12 cellular contexts compared by ENCODE assay signal in genomic region chr5:172699999-172700685, GRCh38. TPM values are rescaled to one million over a fixed set of nuclear protein-coding genes. Genes with fewer than 3 reads are reported as not detected.
A peak's percentile ranks its signal among the peaks of the same experiment; 100 is the strongest.
DNase-seq lines count a peak whose midpoint lies in the region; ATAC-seq and TF ChIP-seq lines count a peak whose summit lies in the region.
"Had no signal": no experiment of that assay in that cellular context is flagged by ENCODE, and none has a peak within 500 bp of the region (broad histone marks: within the 10 kb centered on the region; RNA-seq: fewer than 3 reads in every experiment).

No MANE protein-coding gene starts in this region.

- no peaks in the 10 kb centered on the region for H3K9me3 Mint-ChIP-seq in mesothelial cell of epicardium
- H3K9me3 Mint-ChIP-seq: activated CD8-positive, alpha-beta T cell treated with anti-CD3 and anti-CD28 coated beads for 36 hours had no signal

- peaks cover 28% of the 10 kb centered on the region for H3K4me1 Mint-ChIP-seq in mesothelial cell of epicardium

- intact Hi-C loops in Right ventricle myocardium inferior (cut with DNase I) (loop anchor here (5.0 to 10.0 kb wide), 4 partner anchors 38 to 143 kb away; no protein-coding TSS in a partner anchor), cardiac septum (cut with DNase I) (loop anchor here (5.0 to 10.0 kb wide), 3 partner anchors 143 to 585 kb away; no protein-coding TSS in a partner anchor), heart right ventricle (cut with DNase I) (loop anchor here (5.0 to 10.0 kb wide), 10 partner anchors 38 to 595 kb away; partner anchors contain the start of gene NEURL1B (in 5 of the 10)), colonic mucosa (cut with DNase I) (loop anchor here (5.0 to 10.0 kb wide), 2 partner anchors 58 to 135 kb away; partner anchors contain the start of gene NEURL1B)

- H3K4me3 ChIP-seq in heart right ventricle (peak overlapping the region in 5 of 10 donors; percentile 20 to 31 (median 22)), colonic mucosa (no peak overlapping the region)
- H3K4me3 ChIP-seq: thyroid gland had no signal

- peaks cover 18% of the 10 kb centered on the region for H3K27me3 Mint-ChIP-seq in mesothelial cell of epicardium (ENCODE audit: low read depth)

- peak overlapping the region in 9 of 10 donors; percentile 27 to 73 (median 67) for H3K27ac ChIP-seq in heart right ventricle
- H3K27ac ChIP-seq in colonic mucosa: no peak overlapping the region
- H3K27ac ChIP-seq: thyroid gland had no signal

- H3K36me3 ChIP-seq in heart right ventricle: no peaks in the 10 kb centered on the region
- H3K36me3 ChIP-seq in colonic mucosa: no peaks in the 10 kb centered on the region
- H3K36me3 ChIP-seq: thyroid gland had no signal

- ATAC-seq in Right ventricle myocardium inferior: peak; percentile 12
- ATAC-seq in heart right ventricle: peak in 5 of 8 donors; percentile 1 to 8 (median 4)
- no peak for ATAC-seq in GM18868 (IDR thresholded peaks at IDR 0.05; ENCODE audit: unreplicated experiment)
- ATAC-seq: activated CD8-positive, alpha-beta T cell treated with anti-CD3 and anti-CD28 coated beads for 36 hours had no signal

- H3K4me3 Mint-ChIP-seq in mesothelial cell of epicardium: peak overlapping the region; percentile 49
- H3K4me3 Mint-ChIP-seq: activated CD8-positive, alpha-beta T cell treated with anti-CD3 and anti-CD28 coated beads for 36 hours; activated naive CD8-positive, alpha-beta T cell had no signal

- DNase-seq in Right ventricle myocardium inferior (ENCODE audit: missing footprints) (no peak), cardiac septum (ENCODE audit: low spot score) (no peak), heart right ventricle (no peak), mesothelial cell of epicardium (ENCODE audit: low spot score in 2 of 2, unreplicated experiment in 2 of 2) (no peak), CD1c-positive myeloid dendritic cell (ENCODE audit: extremely low spot score) (no peak), colonic mucosa (no peak)
- no peak for DNase-seq in stimulated activated naive CD4-positive, alpha-beta T cell (lab: John Stamatoyannopoulos, UW)
- DNase-seq: activated CD8-positive, alpha-beta T cell treated with anti-CD3 and anti-CD28 coated beads for 36 hours; MM.1S had no signal

- peaks cover 0 to 5% (median 0%) of the 10 kb centered on the region in 7 donors for H3K27me3 ChIP-seq in heart right ventricle
- H3K27me3 ChIP-seq in colonic mucosa: no peaks in the 10 kb centered on the region
- H3K27me3 ChIP-seq: thyroid gland had no signal

- peaks cover 16 to 50% (median 32%) of the 10 kb centered on the region in 9 donors for H3K4me1 ChIP-seq in heart right ventricle
- H3K4me1 ChIP-seq in colonic mucosa: no peaks in the 10 kb centered on the region

- no peaks in the 10 kb centered on the region for H3K9me3 ChIP-seq in heart right ventricle
- no peaks in the 10 kb centered on the region for H3K9me3 ChIP-seq in colonic mucosa
- H3K9me3 ChIP-seq: thyroid gland had no signal

- H3K9ac ChIP-seq in colonic mucosa (ENCODE audit: low read depth in 2 of 2, low read length in 2 of 2): no peak overlapping the region

- TF ChIP-seq CTCF in heart right ventricle (IDR thresholded peaks at IDR 0.05) (no peak), mesothelial cell of epicardium (IDR thresholded peaks at IDR 0.05; ENCODE audit: unreplicated experiment) (no peak), colonic mucosa (IDR thresholded peaks at IDR 0.05) (no peak)

- peak overlapping the region; percentile 52 for H3K27ac Mint-ChIP-seq in mesothelial cell of epicardium
- H3K27ac Mint-ChIP-seq: activated CD8-positive, alpha-beta T cell treated with anti-CD3 and anti-CD28 coated beads for 36 hours; activated naive CD8-positive, alpha-beta T cell had no signal

- WGBS in heart right ventricle, 2 donors: 23 to 33% methylated on average over 18 of the region's 18 CpGs

- H3K36me3 Mint-ChIP-seq in mesothelial cell of epicardium: no peaks in the 10 kb centered on the region
- H3K36me3 Mint-ChIP-seq: activated naive CD8-positive, alpha-beta T cell had no signal

RNA-seq across cellular contexts. Expression of gene NEURL1B, which starts 59.1 kb away (rescaled TPM):
- total RNA-seq in Right ventricle myocardium inferior (37.1 TPM), cardiac septum (19.7 TPM), heart right ventricle (10 to 100 TPM; 14.4 to 45.8 (median 21.6) TPM), mesothelial cell of epicardium (10.9 to 11.8 TPM (median 11.7 TPM) in 3 replicates), colonic mucosa (10 to 100 TPM; 61.6 to 99.9 TPM)
- polyA plus RNA-seq in heart right ventricle: 10 to 100 TPM; 16.7 to 29.1 TPM
